In the genomic region with DNA sequence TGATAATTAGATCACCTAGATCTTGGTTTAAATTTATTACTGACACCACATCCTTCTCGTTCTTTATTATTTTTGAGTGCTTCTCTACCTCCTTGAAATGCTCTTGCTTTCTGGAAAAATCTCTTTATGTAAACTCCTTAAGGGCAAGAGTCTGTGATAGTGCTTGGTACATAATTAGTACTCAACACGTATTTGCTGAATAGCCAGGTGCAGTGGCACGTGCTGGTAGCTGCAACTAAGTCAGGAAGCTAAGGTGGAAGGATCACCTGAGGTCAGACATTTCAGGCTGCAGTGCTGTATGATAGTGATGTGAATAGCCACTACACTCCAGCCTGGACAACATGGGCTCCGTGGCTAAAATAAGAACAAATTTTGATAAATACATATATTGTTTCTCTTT, we compare ENCODE assay signal across 22 cellular contexts.
"Had no signal": no experiment of that assay in that cellular context is flagged by ENCODE, and none has a peak within 500 bp of the region (broad histone marks: within the 10 kb centered on the region; RNA-seq: fewer than 3 reads in every experiment).

No MANE protein-coding gene starts in this region.

- H3K9me3 Mint-ChIP-seq: activated CD4-positive, alpha-beta T cell treated with anti-CD3 and anti-CD28 coated beads, Interleukin-2, amount 10 ng/mL, durations not matched to agents 7 days and 5 days; activated CD8-positive, alpha-beta T cell treated with anti-CD3 and anti-CD28 coated beads for 36 hours; activated naive CD4-positive, alpha-beta T cell treated with anti-CD3 and anti-CD28 coated beads, Interleukin-2, amount 50 U/mL, for 24 hours; dendritic cell treated with granulocyte-macrophage colony-stimulating factor and Interleukin-4, amounts not matched to agents 40 ng/mL and 50 ng/mL, for 4 days; nephron had no signal

- H3K27ac ChIP-seq: heart left ventricle, neutrophil, pancreas, thoracic aorta, upper lobe of left lung, WERI-Rb-1 had no signal

- H3K27ac Mint-ChIP-seq: activated CD4-positive, alpha-beta T cell treated with anti-CD3 and anti-CD28 coated beads, Interleukin-2, amount 10 ng/mL, durations not matched to agents 7 days and 5 days; activated CD8-positive, alpha-beta memory T cell treated with anti-CD3 and anti-CD28 coated beads, Interleukin-2, amount 10 ng/mL, durations not matched to agents 7 days and 5 days; activated CD8-positive, alpha-beta T cell treated with anti-CD3 and anti-CD28 coated beads for 36 hours; activated naive CD4-positive, alpha-beta T cell treated with anti-CD3 and anti-CD28 coated beads, Interleukin-2, amount 50 U/mL, for 24 hours; brain; dendritic cell treated with granulocyte-macrophage colony-stimulating factor and Interleukin-4, amounts not matched to agents 40 ng/mL and 50 ng/mL, for 4 days; nephron had no signal

- H3K4me1 Mint-ChIP-seq: activated CD4-positive, alpha-beta T cell treated with anti-CD3 and anti-CD28 coated beads, Interleukin-2, amount 10 ng/mL, durations not matched to agents 7 days and 5 days; activated CD8-positive, alpha-beta memory T cell treated with anti-CD3 and anti-CD28 coated beads, Interleukin-2, amount 10 ng/mL, durations not matched to agents 7 days and 5 days; activated naive CD4-positive, alpha-beta T cell treated with anti-CD3 and anti-CD28 coated beads, Interleukin-2, amount 50 U/mL, for 24 hours had no signal

- H3K9me3 ChIP-seq: heart left ventricle, neutrophil, pancreas, thoracic aorta, upper lobe of left lung had no signal

- DNase-seq: activated CD4-positive, alpha-beta T cell treated with anti-CD3 and anti-CD28 coated beads, Interleukin-2, amount 10 ng/mL, durations not matched to agents 7 days and 5 days; activated CD4-positive, CD25-positive, alpha-beta regulatory T cell treated with anti-CD3 and anti-CD28 coated beads, Interleukin-2, amount 50 U/mL, for 72 hours; activated CD8-positive, alpha-beta memory T cell treated with anti-CD3 and anti-CD28 coated beads, Interleukin-2, amount 10 ng/mL, durations not matched to agents 7 days and 5 days; activated CD8-positive, alpha-beta T cell treated with anti-CD3 and anti-CD28 coated beads for 36 hours; activated effector memory CD4-positive, alpha-beta T cell treated with anti-CD3 and anti-CD28 coated beads, Interleukin-2, amount 50 U/mL, for 16 hours; activated T-cell treated with anti-CD3 and anti-CD28 coated beads for 4 hours; aorta; effector CD4-positive, alpha-beta T cell; heart left ventricle; mesenchymal stem cell; pancreas; right cardiac atrium; stimulated activated CD4-positive, alpha-beta T cell treated with anti-CD3 and anti-CD28 coated beads, Interleukin-4, amount 100 ng/mL, for 24 hours; stimulated activated naive CD4-positive, alpha-beta T cell treated with Interleukin-2 at 50 U/mL for 16 hours had no signal

- ATAC-seq: activated CD8-positive, alpha-beta memory T cell treated with anti-CD3 and anti-CD28 coated beads, Interleukin-2, amount 10 ng/mL, durations not matched to agents 7 days and 5 days; activated CD8-positive, alpha-beta T cell treated with anti-CD3 and anti-CD28 coated beads for 36 hours; heart left ventricle; pancreas; right cardiac atrium had no signal

- H3K4me3 ChIP-seq: heart left ventricle, pancreas, thoracic aorta, upper lobe of left lung had no signal

- H3K4me3 Mint-ChIP-seq: activated CD4-positive, alpha-beta T cell treated with anti-CD3 and anti-CD28 coated beads, Interleukin-2, amount 10 ng/mL, durations not matched to agents 7 days and 5 days; activated CD8-positive, alpha-beta memory T cell treated with anti-CD3 and anti-CD28 coated beads, Interleukin-2, amount 10 ng/mL, durations not matched to agents 7 days and 5 days; activated CD8-positive, alpha-beta T cell treated with anti-CD3 and anti-CD28 coated beads for 36 hours; activated naive CD4-positive, alpha-beta T cell treated with anti-CD3 and anti-CD28 coated beads, Interleukin-2, amount 50 U/mL, for 24 hours; brain; dendritic cell treated with granulocyte-macrophage colony-stimulating factor and Interleukin-4, amounts not matched to agents 40 ng/mL and 50 ng/mL, for 4 days; nephron had no signal

- H3K27me3 Mint-ChIP-seq: brain had no signal

- H3K27me3 ChIP-seq: pancreas, upper lobe of left lung had no signal

- H3K4me1 ChIP-seq: heart left ventricle, pancreas, upper lobe of left lung had no signal

- H3K36me3 Mint-ChIP-seq: activated CD8-positive, alpha-beta memory T cell treated with anti-CD3 and anti-CD28 coated beads, Interleukin-2, amount 10 ng/mL, durations not matched to agents 7 days and 5 days; activated naive CD4-positive, alpha-beta T cell treated with anti-CD3 and anti-CD28 coated beads, Interleukin-2, amount 50 U/mL, for 24 hours; brain had no signal

- H3K36me3 ChIP-seq: heart left ventricle, neutrophil, pancreas, thoracic aorta, upper lobe of left lung, WERI-Rb-1 had no signal
